ENCODE assay signal across 34 cellular contexts in the genomic region with DNA sequence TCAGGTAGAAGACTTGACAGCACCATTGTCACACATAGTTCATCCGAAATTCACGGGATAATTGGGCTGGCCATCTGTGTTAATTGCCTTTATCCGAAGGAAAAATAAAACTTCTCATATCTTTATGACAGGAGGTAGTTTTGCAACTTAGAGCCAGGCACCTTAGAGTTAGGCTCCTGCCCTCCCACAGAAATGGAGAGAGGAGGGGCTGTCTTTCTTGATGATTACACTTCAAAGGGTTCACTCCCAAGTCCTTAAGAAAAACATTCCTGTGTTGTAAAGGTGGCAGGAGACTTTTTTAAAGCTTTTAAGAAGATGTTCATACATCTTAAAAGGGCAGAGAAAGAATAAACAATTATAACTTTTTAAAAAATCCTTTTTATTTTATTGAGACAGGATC. TPM values are rescaled to one million over a fixed set of nuclear protein-coding genes. Genes with fewer than 3 reads are reported as not detected.
"Had no signal": no experiment of that assay in that cellular context is flagged by ENCODE, and none has a peak within 500 bp of the region (broad histone marks: within the 10 kb centered on the region; RNA-seq: fewer than 3 reads in every experiment).

No MANE protein-coding gene starts in this region.

- ATAC-seq: activated CD4-positive, alpha-beta T cell treated with anti-CD3 and anti-CD28 coated beads for 36 hours; activated CD8-positive, alpha-beta memory T cell treated with anti-CD3 and anti-CD28 coated beads, Interleukin-2, amount 10 ng/mL, durations not matched to agents 7 days and 5 days; activated CD8-positive, alpha-beta T cell treated with anti-CD3 and anti-CD28 coated beads, Interleukin-2, amount 10 ng/mL, durations not matched to agents 7 days and 5 days; activated naive CD8-positive, alpha-beta T cell treated with anti-CD3 and anti-CD28 coated beads, Interleukin-2, amount 50 U/mL, for 24 hours; body of pancreas; effector memory CD8-positive, alpha-beta T cell; foreskin keratinocyte; gastrocnemius medialis; T-helper 17 cell had no signal

- H3K4me1 ChIP-seq: foreskin keratinocyte had no signal

- H3K36me3 ChIP-seq: adrenal gland, esophagus muscularis mucosa, gastrocnemius medialis had no signal

- H3K27ac ChIP-seq: adrenal gland, body of pancreas, esophagus muscularis mucosa, foreskin keratinocyte, gastrocnemius medialis had no signal

- FAIRE-seq: colon had no signal

- DNase-seq: activated CD4-positive, alpha-beta memory T cell treated with anti-CD3 and anti-CD28 coated beads for 36 hours; activated CD4-positive, alpha-beta T cell treated with anti-CD3 and anti-CD28 coated beads for 36 hours; activated CD4-positive, alpha-beta T cell treated with anti-CD3 and anti-CD28 coated beads, Interleukin-2, amount 10 ng/mL, durations not matched to agents 24 days and 14 days; activated CD4-positive, CD25-positive, alpha-beta regulatory T cell; activated CD4-positive, CD25-positive, alpha-beta regulatory T cell treated with anti-CD3 and anti-CD28 coated beads, Interleukin-2, amount 50 U/mL, for 72 hours; activated CD8-positive, alpha-beta memory T cell treated with anti-CD3 and anti-CD28 coated beads, Interleukin-2, amount 10 ng/mL, durations not matched to agents 7 days and 5 days; activated CD8-positive, alpha-beta memory T cell treated with anti-CD3 and anti-CD28 coated beads, Interleukin-2, amount 50 U/mL, for 4 hours; activated CD8-positive, alpha-beta T cell treated with anti-CD3 and anti-CD28 coated beads, Interleukin-2, amount 10 ng/mL, durations not matched to agents 7 days and 5 days; activated effector memory CD4-positive, alpha-beta T cell treated with anti-CD3 and anti-CD28 coated beads, Interleukin-2, amount 50 U/mL, for 16 hours; activated naive CD4-positive, alpha-beta T cell treated with anti-CD3 and anti-CD28 coated beads for 36 hours; activated naive CD8-positive, alpha-beta T cell treated with anti-CD3 and anti-CD28 coated beads for 36 hours; activated naive CD8-positive, alpha-beta T cell treated with anti-CD3 and anti-CD28 coated beads, Interleukin-2, amount 50 U/mL, for 24 hours; activated T-cell treated with anti-CD3 and anti-CD28 coated beads, Interleukin-2, amount 50 U/mL, for 1 hour; activated T-cell treated with anti-CD3 and anti-CD28 coated beads, Interleukin-2, amount 50 U/mL, for 48 hours; adrenal gland; amygdala; aorta; body of pancreas; caudate nucleus; cortex of kidney; dermis blood vessel endothelial cell; effector CD4-positive, alpha-beta T cell; effector memory CD8-positive, alpha-beta T cell; erythroblast; foreskin keratinocyte; gastrocnemius medialis; T-helper 1 cell; T-helper 17 cell; T1000 had no signal

- H3K27me3 ChIP-seq: adrenal gland, body of pancreas, esophagus muscularis mucosa, foreskin keratinocyte, gastrocnemius medialis had no signal

- H3K4me3 ChIP-seq: adrenal gland, body of pancreas, esophagus muscularis mucosa, gastrocnemius medialis had no signal

- H3K9me3 ChIP-seq: adrenal gland, body of pancreas, esophagus muscularis mucosa, gastrocnemius medialis had no signal

RNA-seq across cellular contexts. Expression of a gene that starts 27.3 kb away (rescaled TPM):
- total RNA-seq: activated CD4-positive, alpha-beta memory T cell treated with anti-CD3 and anti-CD28 coated beads for 36 hours; activated CD4-positive, alpha-beta T cell treated with anti-CD3 and anti-CD28 coated beads for 36 hours; activated CD4-positive, alpha-beta T cell treated with anti-CD3 and anti-CD28 coated beads, Interleukin-2, amount 10 ng/mL, durations not matched to agents 24 days and 14 days; activated CD8-positive, alpha-beta memory T cell treated with anti-CD3 and anti-CD28 coated beads for 36 hours; activated CD8-positive, alpha-beta T cell treated with anti-CD3 and anti-CD28 coated beads, Interleukin-2, amount 10 ng/mL, durations not matched to agents 7 days and 5 days; activated naive CD4-positive, alpha-beta T cell treated with anti-CD3 and anti-CD28 coated beads for 36 hours; activated naive CD8-positive, alpha-beta T cell treated with anti-CD3 and anti-CD28 coated beads for 36 hours; activated T-helper 1 cell treated with anti-CD3 and anti-CD28 coated beads, Interleukin-12 subunit alpha, Interleukin-12 subunit beta, Interleukin-2, Interleukin-4 antibody, amounts not matched to agents 30 ng/mL and 10 ng/mL and 1 ng/mL, durations not matched to agents 14 hours and 24 hours and 36 hours; activated T-helper 2 cell treated with anti-CD3 and anti-CD28 coated beads, Interferon-gamma antibody, Interleukin-2, Interleukin-4, amounts not matched to agents 10 μg/mL and 5 μg/mL and 100 μg/mL, durations not matched to agents 14 hours and 24 hours and 36 hours; foreskin keratinocyte had no signal
- polyA plus RNA-seq: foreskin keratinocyte had no signal
